In genomic region chr14:61950340-61950739, GRCh38 we compare ENCODE assay signal across 2 cellular contexts.
TF ChIP-seq lines count a peak whose summit lies in the region.

No MANE protein-coding gene starts in this region.

TF ChIP-seq in IMR-90, 13 proteins besides CTCF, POLR2A, EP300 and RAD21:
- TF ChIP-seq MXI1 (IDR thresholded peaks at IDR 0.05; ENCODE audit: borderline replicate concordance, low read depth, low read length) (no peak), RFX5 (IDR thresholded peaks at IDR 0.05; ENCODE audit: low read depth, low read length) (no peak), MAFK (IDR thresholded peaks at IDR 0.05; ENCODE audit: low read depth, low read length) (no peak), RCOR1 (IDR thresholded peaks at IDR 0.05; ENCODE audit: insufficient replicate concordance, low read length) (no peak), ELK1 (IDR thresholded peaks at IDR 0.05; ENCODE audit: borderline replicate concordance, low read depth, low read length) (no peak), CHD1 (IDR thresholded peaks at IDR 0.05; ENCODE audit: low read depth, low read length) (no peak)

TF ChIP-seq in SK-N-SH, 30 proteins besides CTCF, POLR2A, EP300 and RAD21:
- TF ChIP-seq CHD2 (IDR thresholded peaks at IDR 0.05; ENCODE audit: low read length, partially characterized antibody) (peak; percentile 81), REST (IDR thresholded peaks at IDR 0.05; ENCODE audit: low read depth, low read length) (no peak), FOSL2 (IDR thresholded peaks at IDR 0.05; ENCODE audit: borderline replicate concordance, low read depth) (no peak), YY1 (IDR thresholded peaks at IDR 0.05; ENCODE audit: low read depth) (no peak), SIN3A (IDR thresholded peaks at IDR 0.05; ENCODE audit: borderline replicate concordance, low read depth, low read length) (no peak), TCF12 (IDR thresholded peaks at IDR 0.05) (peak; percentile 25; the same call in 1 of the 2 replicates), RCOR1 (IDR thresholded peaks at IDR 0.05; ENCODE audit: low read length) (peak; percentile 89), ELF1 (IDR thresholded peaks at IDR 0.05) (no peak), FOXJ3 (CRISPR knock-in tag; IDR thresholded peaks at IDR 0.05) (no peak), MAX (IDR thresholded peaks at IDR 0.05; ENCODE audit: low read depth) (no peak), TAF1 (IDR thresholded peaks at IDR 0.05; ENCODE audit: borderline replicate concordance, low read depth, low read length) (no peak), USF2 (IDR thresholded peaks at IDR 0.05; ENCODE audit: borderline replicate concordance, low read depth, low read length) (no peak), MXI1 (IDR thresholded peaks at IDR 0.05; ENCODE audit: low read depth, low read length) (peak; percentile 80; the same call in 1 of the 2 replicates), GATA2 (CRISPR knock-in tag; IDR thresholded peaks at IDR 0.05) (peak; percentile 85)
